10 cellular contexts compared by ENCODE assay signal in the genomic region with DNA sequence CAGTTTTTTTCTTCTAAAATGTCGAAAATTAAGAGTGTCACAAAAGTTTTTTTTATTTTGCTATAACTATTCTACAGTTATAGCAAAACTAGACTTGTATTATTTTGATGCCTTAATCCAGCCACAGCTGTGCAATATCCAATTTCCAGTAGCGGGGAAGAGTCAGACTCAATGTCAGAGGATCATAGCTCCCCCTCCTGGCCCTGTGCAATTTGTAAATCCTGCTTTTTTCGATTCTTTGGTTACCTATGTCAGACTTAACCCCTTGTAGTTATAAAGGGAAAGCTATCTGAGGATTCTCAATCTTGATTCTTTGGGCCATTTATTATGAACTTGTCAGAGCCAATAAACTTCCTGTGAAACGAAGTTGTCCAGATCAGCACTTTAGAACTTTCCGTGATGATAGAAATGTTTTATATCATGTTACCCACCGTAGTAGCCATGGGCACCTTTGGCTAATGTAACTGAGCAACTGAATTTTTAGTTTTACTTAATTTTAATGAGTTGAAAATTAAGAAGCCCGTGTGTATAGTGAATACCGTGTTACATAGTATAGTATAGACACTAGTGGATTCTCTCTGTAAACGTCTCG.
DNase-seq lines count a peak whose midpoint lies in the region; TF ChIP-seq lines count a peak whose summit lies in the region.
"Had no signal": no experiment of that assay in that cellular context is flagged by ENCODE, and none has a peak within 500 bp of the region (broad histone marks: within the 10 kb centered on the region; RNA-seq: fewer than 3 reads in every experiment).

No MANE protein-coding gene starts in this region.

- BruUV-seq in Calu3 (replicated peaks; lab: Mats Ljungman, UMichigan), result no TSS peak

- H3K4me1 Mint-ChIP-seq in Calu3 (ENCODE audit: low read depth, unreplicated experiment) (no peaks in the 10 kb centered on the region), progenitor cell of endocrine pancreas (ENCODE audit: low read depth) (peaks cover 2% of the 10 kb centered on the region)
- peaks cover 37% of the 10 kb centered on the region for H3K4me1 Mint-ChIP-seq in T-helper 2 cell treated with Interferon-gamma antibody and Interleukin-4, amounts not matched to agents 5 μg/mL and 100 μg/mL, for 36 hours (ENCODE audit: low read depth)
- H3K4me1 Mint-ChIP-seq: naive B cell had no signal

- H3K27ac ChIP-seq in esophagus squamous epithelium (no peak overlapping the region), stomach (no peak overlapping the region)
- H3K27ac ChIP-seq: SJSA1 had no signal

- DNase-seq in Calu3 (peak; percentile 53), HFF-Myc (ENCODE audit: extremely low read depth, low read depth) (peak; percentile 22), esophagus squamous epithelium (lab: John Stamatoyannopoulos, UW) (no peak), progenitor cell of endocrine pancreas (ENCODE audit: low spot score, unreplicated experiment) (peak; percentile 14), stomach (no peak), epidermal melanocyte (ENCODE audit: insufficient read length, low spot score) (no peak)
- no peak for DNase-seq in T-helper 2 cell treated with Interferon-gamma antibody and Interleukin-4, amounts not matched to agents 5 μg/mL and 100 μg/mL, for 36 hours (ENCODE audit: low spot score)
- DNase-seq in effector CD8-positive, alpha-beta T cell (lab: John Stamatoyannopoulos, UW), result no peak
- DNase-seq: naive B cell had no signal

- no peak for TF ChIP-seq POLR2A in esophagus squamous epithelium (IDR thresholded peaks at IDR 0.05)
- TF ChIP-seq POLR2A in stomach (IDR thresholded peaks at IDR 0.05), result no peak

- no peak overlapping the region for H3K27ac Mint-ChIP-seq in Calu3 (ENCODE audit: unreplicated experiment)
- H3K27ac Mint-ChIP-seq in T-helper 2 cell treated with Interferon-gamma antibody and Interleukin-4, amounts not matched to agents 5 μg/mL and 100 μg/mL, for 36 hours, result peak overlapping the region; percentile 2
- no peak overlapping the region for H3K27ac Mint-ChIP-seq in progenitor cell of endocrine pancreas
- H3K27ac Mint-ChIP-seq: naive B cell had no signal

- intact Hi-C loops in Calu3 (cut with micrococcal nuclease; ENCODE audit: unreplicated experiment), result loop anchor here (1.0 to 5.0 kb wide), 3 partner anchors 222 to 310 kb away; no protein-coding TSS in a partner anchor
- intact Hi-C loops in esophagus squamous epithelium (cut with DNase I), result loop anchor here (5.0 to 10.0 kb wide), 2 partner anchors 85 to 233 kb away; partner anchors contain the start of gene PRKCQ
- intact Hi-C loops in stomach (cut with DNase I; ENCODE audit: low total_unique reads), result no loop called here

- H3K27me3 Mint-ChIP-seq in Calu3 (ENCODE audit: unreplicated experiment), result peaks cover 17% of the 10 kb centered on the region
- H3K27me3 Mint-ChIP-seq in T-helper 2 cell treated with Interferon-gamma antibody and Interleukin-4, amounts not matched to agents 5 μg/mL and 100 μg/mL, for 36 hours (ENCODE audit: low read depth), result peaks cover 12% of the 10 kb centered on the region
- H3K27me3 Mint-ChIP-seq in progenitor cell of endocrine pancreas, result peaks cover 24% of the 10 kb centered on the region

- peaks cover 0 to 16% (median 1%) of the 10 kb centered on the region in 4 donors for H3K27me3 ChIP-seq in esophagus squamous epithelium
- peaks cover 0 to 15% (median 0%) of the 10 kb centered on the region in 3 donors for H3K27me3 ChIP-seq in stomach

- H3K4me3 ChIP-seq in HFF-Myc (replicated peaks; ENCODE audit: low read depth, low read length), result no peak overlapping the region
- no peak overlapping the region for H3K4me3 ChIP-seq in esophagus squamous epithelium
- no peak overlapping the region for H3K4me3 ChIP-seq in stomach
- H3K4me3 ChIP-seq: SJSA1 had no signal

- H3K36me3 Mint-ChIP-seq in Calu3 (ENCODE audit: insufficient read depth, unreplicated experiment) (no peaks in the 10 kb centered on the region), progenitor cell of endocrine pancreas (ENCODE audit: insufficient read depth) (no peaks in the 10 kb centered on the region)
- H3K36me3 Mint-ChIP-seq in T-helper 2 cell treated with Interferon-gamma antibody and Interleukin-4, amounts not matched to agents 5 μg/mL and 100 μg/mL, for 36 hours (ENCODE audit: low read depth), result peaks cover 3% of the 10 kb centered on the region
- H3K36me3 Mint-ChIP-seq: naive B cell had no signal

- H3K4me1 ChIP-seq in esophagus squamous epithelium (no peaks in the 10 kb centered on the region), stomach (no peaks in the 10 kb centered on the region)
- H3K4me1 ChIP-seq: SJSA1 had no signal

- no peak for TF ChIP-seq EP300 in stomach (IDR thresholded peaks at IDR 0.05)

- TF ChIP-seq CTCF in Calu3 (IDR thresholded peaks at IDR 0.05; ENCODE audit: unreplicated experiment), result peak; percentile 48
- peak; percentile 68 for TF ChIP-seq CTCF in HFF-Myc (IDR thresholded peaks at IDR 0.05; ENCODE audit: low read depth, low read length, missing control alignments)
- peak; percentile 13 to 64 (median 32) for TF ChIP-seq CTCF in esophagus squamous epithelium (IDR thresholded peaks at IDR 0.05)
- TF ChIP-seq CTCF in progenitor cell of endocrine pancreas (IDR thresholded peaks at IDR 0.05; ENCODE audit: unreplicated experiment), result peak; percentile 72
- TF ChIP-seq CTCF in stomach (IDR thresholded peaks at IDR 0.05), result peak in 3 of 7 experiments; percentile 5 to 29 (median 9)

- no peak overlapping the region for H3K4me3 Mint-ChIP-seq in Calu3 (ENCODE audit: low read depth, unreplicated experiment)
- no peak overlapping the region for H3K4me3 Mint-ChIP-seq in T-helper 2 cell treated with Interferon-gamma antibody and Interleukin-4, amounts not matched to agents 5 μg/mL and 100 μg/mL, for 36 hours
- no peak overlapping the region for H3K4me3 Mint-ChIP-seq in progenitor cell of endocrine pancreas (ENCODE audit: low read depth)
- H3K4me3 Mint-ChIP-seq: naive B cell had no signal

- H3K9me3 Mint-ChIP-seq in Calu3 (ENCODE audit: low read depth, unreplicated experiment) (no peaks in the 10 kb centered on the region), progenitor cell of endocrine pancreas (ENCODE audit: low read depth) (no peaks in the 10 kb centered on the region)
- no peaks in the 10 kb centered on the region for H3K9me3 Mint-ChIP-seq in T-helper 2 cell treated with Interferon-gamma antibody and Interleukin-4, amounts not matched to agents 5 μg/mL and 100 μg/mL, for 36 hours

- 32 to 43% methylated on average over 10 of the region's 10 CpGs for WGBS in esophagus squamous epithelium, 2 donors
- 30 to 43% (median 41%) methylated on average over 10 of the region's 10 CpGs for WGBS in stomach, 5 donors

- H3K9me3 ChIP-seq in esophagus squamous epithelium, result no peaks in the 10 kb centered on the region
- H3K9me3 ChIP-seq in stomach, result no peaks in the 10 kb centered on the region
- H3K9me3 ChIP-seq: SJSA1 had no signal

- CTCF ChIA-PET in Calu3 (lab: Charles Lee), result interaction anchor here (0.7 to 1.1 kb wide), 3 partner anchors 8 to 549 kb away, joined by 3 to 4 read pairs (median 3); no protein-coding TSS in a partner anchor

- H3K36me3 ChIP-seq in esophagus squamous epithelium, result no peaks in the 10 kb centered on the region
- no peaks in the 10 kb centered on the region for H3K36me3 ChIP-seq in stomach
- H3K36me3 ChIP-seq: SJSA1 had no signal

Comparison
In these comparisons a context has a peak if more than half of its experiments do, and no peak if none do; other contexts are left out.
1. DNase-seq: peak in Calu3 (single experiment), HFF-Myc (single experiment) and progenitor cell of endocrine pancreas (single experiment); none in T-helper 2 cell treated with Interferon-gamma antibody and Interleukin-4, amounts not matched to agents 5 μg/mL and 100 μg/mL, for 36 hours (single experiment), esophagus squamous epithelium (single experiment), stomach (single experiment), effector CD8-positive, alpha-beta T cell (single experiment) and epidermal melanocyte (single experiment).